In the genomic region with DNA sequence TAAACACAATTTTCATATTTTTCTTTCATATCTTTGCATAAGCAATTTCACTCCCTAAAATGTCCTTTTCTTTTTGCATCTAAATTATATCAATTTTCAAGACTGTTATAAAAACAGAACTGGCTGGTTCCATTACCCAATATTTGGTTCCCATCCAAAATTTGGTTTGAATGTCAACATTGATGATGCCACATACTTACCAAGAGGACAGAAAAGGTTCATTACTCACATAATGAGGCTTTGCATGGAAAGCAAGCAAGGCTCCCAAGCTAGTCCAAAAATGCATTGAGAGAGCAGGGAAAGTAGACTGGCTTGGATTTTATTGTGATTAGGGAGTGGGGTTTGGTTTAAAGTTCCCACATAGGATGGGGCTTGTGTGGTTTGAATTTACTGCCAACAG, we compare ENCODE assay signal across 27 cellular contexts.
"Had no signal": no experiment of that assay in that cellular context is flagged by ENCODE, and none has a peak within 500 bp of the region (broad histone marks: within the 10 kb centered on the region; RNA-seq: fewer than 3 reads in every experiment).

No MANE protein-coding gene starts in this region.

- H3K4me3 Mint-ChIP-seq: activated CD8-positive, alpha-beta T cell treated with anti-CD3 and anti-CD28 coated beads, Interleukin-2, amount 10 ng/mL, durations not matched to agents 7 days and 5 days; activated T-helper 1 cell treated with anti-CD3 and anti-CD28 coated beads, Interleukin-12 subunit alpha, Interleukin-12 subunit beta, Interleukin-2, Interleukin-4 antibody, amounts not matched to agents 30 ng/mL and 10 ng/mL and 1 ng/mL, durations not matched to agents 14 hours and 24 hours and 36 hours; brain; dendritic cell treated with granulocyte-macrophage colony-stimulating factor and Interleukin-4, amounts not matched to agents 40 ng/mL and 50 ng/mL, for 4 days; natural killer cell; stimulated activated memory B cell treated with anti-CD40 and anti-IgM and Interleukin-4, amounts not matched to agents 10 μg/mL and 1 μg/mL and 100 μg/mL, for 72 hours had no signal

- H3K4me3 ChIP-seq: gastrocnemius medialis, left ventricle myocardium inferior, ovary, psoas muscle, skin epidermis, uterus had no signal

- DNase-seq: activated CD4-positive, alpha-beta T cell treated with anti-CD3 and anti-CD28 coated beads for 1 hour; activated CD4-positive, alpha-beta T cell treated with anti-CD3 and anti-CD28 coated beads, Interleukin-2, amount 50 U/mL, for 1 hour; activated CD8-positive, alpha-beta T cell treated with anti-CD3 and anti-CD28 coated beads, Interleukin-2, amount 10 ng/mL, durations not matched to agents 7 days and 5 days; activated gamma-delta T cell treated with Interleukin-2 at 50 U/mL for 16 hours; aorta; caudate nucleus; effector CD8-positive, alpha-beta T cell; gastrocnemius medialis; hippocampal formation; kidney glomerular epithelial cell; left ventricle myocardium inferior; midbrain; natural killer cell; ovary; psoas muscle; right cardiac atrium; stimulated activated CD4-positive, alpha-beta T cell treated with anti-CD3 and anti-CD28 coated beads, Interleukin-2, amount 100 ng/mL, for 24 hours; trophoblast cell; uterus; WERI-Rb-1 had no signal

- H3K4me1 ChIP-seq: gastrocnemius medialis, left ventricle myocardium inferior, psoas muscle, uterus had no signal

- H3K36me3 ChIP-seq: gastrocnemius medialis, left ventricle myocardium inferior, ovary, uterus, WERI-Rb-1 had no signal

- FAIRE-seq: TTC549 had no signal

- H3K9me3 Mint-ChIP-seq: activated naive CD4-positive, alpha-beta T cell treated with anti-CD3 and anti-CD28 coated beads, Interleukin-2, amount 50 U/mL, for 72 hours; activated T-helper 1 cell treated with anti-CD3 and anti-CD28 coated beads, Interleukin-12 subunit alpha, Interleukin-12 subunit beta, Interleukin-2, Interleukin-4 antibody, amounts not matched to agents 30 ng/mL and 10 ng/mL and 1 ng/mL, durations not matched to agents 14 hours and 24 hours and 36 hours; brain; dendritic cell treated with granulocyte-macrophage colony-stimulating factor and Interleukin-4, amounts not matched to agents 40 ng/mL and 50 ng/mL, for 4 days; natural killer cell; stimulated activated memory B cell treated with anti-CD40 and anti-IgM and Interleukin-4, amounts not matched to agents 10 μg/mL and 1 μg/mL and 100 μg/mL, for 72 hours had no signal

- H3K27me3 ChIP-seq: gastrocnemius medialis, ovary, uterus had no signal

- H3K36me3 Mint-ChIP-seq: activated naive CD4-positive, alpha-beta T cell treated with anti-CD3 and anti-CD28 coated beads, Interleukin-2, amount 50 U/mL, for 72 hours; brain; natural killer cell; stimulated activated memory B cell treated with anti-CD40 and anti-IgM and Interleukin-4, amounts not matched to agents 10 μg/mL and 1 μg/mL and 100 μg/mL, for 72 hours had no signal

- H3K9me3 ChIP-seq: gastrocnemius medialis, left ventricle myocardium inferior, ovary, psoas muscle, uterus had no signal

- H3K27me3 Mint-ChIP-seq: dendritic cell treated with granulocyte-macrophage colony-stimulating factor and Interleukin-4, amounts not matched to agents 40 ng/mL and 50 ng/mL, for 4 days; stimulated activated memory B cell treated with anti-CD40 and anti-IgM and Interleukin-4, amounts not matched to agents 10 μg/mL and 1 μg/mL and 100 μg/mL, for 72 hours had no signal

- H3K4me1 Mint-ChIP-seq: natural killer cell; stimulated activated memory B cell treated with anti-CD40 and anti-IgM and Interleukin-4, amounts not matched to agents 10 μg/mL and 1 μg/mL and 100 μg/mL, for 72 hours had no signal

- H3K27ac ChIP-seq: gastrocnemius medialis, left ventricle myocardium inferior, ovary, psoas muscle, skin epidermis, uterus, WERI-Rb-1 had no signal

- H3K27ac Mint-ChIP-seq: activated CD8-positive, alpha-beta T cell treated with anti-CD3 and anti-CD28 coated beads, Interleukin-2, amount 10 ng/mL, durations not matched to agents 7 days and 5 days; activated naive CD4-positive, alpha-beta T cell treated with anti-CD3 and anti-CD28 coated beads, Interleukin-2, amount 50 U/mL, for 72 hours; activated T-helper 1 cell treated with anti-CD3 and anti-CD28 coated beads, Interleukin-12 subunit alpha, Interleukin-12 subunit beta, Interleukin-2, Interleukin-4 antibody, amounts not matched to agents 30 ng/mL and 10 ng/mL and 1 ng/mL, durations not matched to agents 14 hours and 24 hours and 36 hours; brain; dendritic cell treated with granulocyte-macrophage colony-stimulating factor and Interleukin-4, amounts not matched to agents 40 ng/mL and 50 ng/mL, for 4 days; natural killer cell; stimulated activated memory B cell treated with anti-CD40 and anti-IgM and Interleukin-4, amounts not matched to agents 10 μg/mL and 1 μg/mL and 100 μg/mL, for 72 hours had no signal
